In the genomic region with DNA sequence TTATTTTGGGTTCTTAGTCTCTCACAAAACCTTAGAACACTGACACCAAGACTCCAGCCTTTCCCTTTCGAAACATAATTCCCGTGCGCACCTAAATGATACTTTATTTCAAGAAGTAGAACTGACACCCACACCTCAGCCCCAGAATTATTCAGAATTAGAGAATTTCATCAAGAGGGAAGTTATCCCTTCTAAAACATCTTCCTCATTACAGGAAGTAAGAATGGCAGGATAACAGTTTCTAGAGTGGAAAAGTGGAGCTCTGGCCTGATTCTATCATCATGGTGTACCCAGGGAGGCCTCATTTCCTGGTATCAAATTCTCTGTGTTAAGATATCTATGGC, we compare ENCODE assay signal across 18 cellular contexts. TPM values are rescaled to one million over a fixed set of nuclear protein-coding genes. Genes with fewer than 3 reads are reported as not detected.
A peak's percentile ranks its signal among the peaks of the same experiment; 100 is the strongest.
DNase-seq lines count a peak whose midpoint lies in the region; ATAC-seq and TF ChIP-seq lines count a peak whose summit lies in the region.
"Had no signal": no experiment of that assay in that cellular context is flagged by ENCODE, and none has a peak within 500 bp of the region (broad histone marks: within the 10 kb centered on the region; RNA-seq: fewer than 3 reads in every experiment).

No MANE protein-coding gene starts in this region.

- ATAC-seq in activated T-cell treated with anti-CD3 and anti-CD28 coated beads, Interleukin-2, amount 50 U/mL, for 72 hours (replicated peaks in 1 of 2) = no peak
- ATAC-seq in effector memory CD8-positive, alpha-beta T cell (replicated peaks) = no peak
- ATAC-seq in gastrocnemius medialis (no peak), HG03159 (IDR thresholded peaks at IDR 0.05; ENCODE audit: unreplicated experiment) (no peak), HG03565 (IDR thresholded peaks at IDR 0.05; ENCODE audit: unreplicated experiment) (no peak)

- H3K27me3 Mint-ChIP-seq in activated T-cell treated with anti-CD3 and anti-CD28 coated beads, Interleukin-2, amount 50 U/mL, for 72 hours (ENCODE audit: low read depth) = peaks cover 55% of the 10 kb centered on the region
- peaks cover 11 to 17% of the 10 kb centered on the region in 2 donors for H3K27me3 Mint-ChIP-seq in effector memory CD8-positive, alpha-beta T cell

- no peaks in the 10 kb centered on the region for H3K9me3 Mint-ChIP-seq in activated T-cell treated with anti-CD3 and anti-CD28 coated beads, Interleukin-2, amount 50 U/mL, for 72 hours
- no peaks in the 10 kb centered on the region for H3K9me3 Mint-ChIP-seq in effector memory CD8-positive, alpha-beta T cell

- TF ChIP-seq POLR2A in gastrocnemius medialis (IDR thresholded peaks at IDR 0.05) = no peak

- H3K4me3 Mint-ChIP-seq in activated T-cell treated with anti-CD3 and anti-CD28 coated beads, Interleukin-2, amount 50 U/mL, for 72 hours = peak overlapping the region; percentile 7 to 80
- peak overlapping the region; percentile 75 to 85 for H3K4me3 Mint-ChIP-seq in effector memory CD8-positive, alpha-beta T cell

- H3K4me1 ChIP-seq in KMS-11 (ENCODE audit: low read depth, poor library complexity, severe bottlenecking) = peaks cover 14% of the 10 kb centered on the region
- H3K4me1 ChIP-seq in gastrocnemius medialis = peaks cover 19 to 21% of the 10 kb centered on the region in 2 donors
- H3K4me1 ChIP-seq: uterus had no signal

- H3K4me3 ChIP-seq in KMS-11 (IDR thresholded peaks at IDR 0.05; ENCODE audit: insufficient read depth, low read depth, low read length) (no peak overlapping the region), gastrocnemius medialis (no peak overlapping the region)

- H3K27ac Mint-ChIP-seq in activated T-cell treated with anti-CD3 and anti-CD28 coated beads, Interleukin-2, amount 50 U/mL, for 72 hours = peak overlapping the region; percentile 48
- H3K27ac Mint-ChIP-seq in effector memory CD8-positive, alpha-beta T cell = no peak overlapping the region

- TF ChIP-seq CTCF in KMS-11 (conservative IDR thresholded peaks at IDR 0.05; ENCODE audit: low read depth, low read length) = no peak
- no peak for TF ChIP-seq CTCF in gastrocnemius medialis (IDR thresholded peaks at IDR 0.05 in 4 of 5, conservative IDR thresholded peaks at IDR 0.05 in 1 of 5)

- H3K4me1 Mint-ChIP-seq in activated T-cell treated with anti-CD3 and anti-CD28 coated beads, Interleukin-2, amount 50 U/mL, for 72 hours (ENCODE audit: low read depth) = peaks cover 20% of the 10 kb centered on the region
- peaks cover 31 to 39% of the 10 kb centered on the region in 2 donors for H3K4me1 Mint-ChIP-seq in effector memory CD8-positive, alpha-beta T cell (ENCODE audit: low read depth in 2 of 2)

- no peak overlapping the region for H3K27ac ChIP-seq in KMS-11
- H3K27ac ChIP-seq in gastrocnemius medialis = peak overlapping the region; percentile 83 to 99 (median 88)

- peaks cover 0 to 5% of the 10 kb centered on the region in 2 donors for H3K36me3 Mint-ChIP-seq in activated T-cell treated with anti-CD3 and anti-CD28 coated beads, Interleukin-2, amount 50 U/mL, for 72 hours (ENCODE audit: insufficient read depth in 2 of 2)
- peaks cover 6% of the 10 kb centered on the region for H3K36me3 Mint-ChIP-seq in effector memory CD8-positive, alpha-beta T cell (ENCODE audit: insufficient read depth)

- peak overlapping the region; percentile 87; the same call in 1 of the 2 replicates for H2AFZ ChIP-seq in KMS-11 (ENCODE audit: low read depth)

- no peaks in the 10 kb centered on the region; the same call in 1 of the 2 replicates for H3K36me3 ChIP-seq in KMS-11 (ENCODE audit: insufficient read depth)
- H3K36me3 ChIP-seq in gastrocnemius medialis = peaks cover 0 to 19% of the 10 kb centered on the region in 2 donors
- H3K36me3 ChIP-seq: uterus had no signal

- H3K4me2 ChIP-seq in KMS-11 = peak overlapping the region; percentile 99; the same call in 1 of the 2 replicates

- in situ Hi-C loops in gastrocnemius medialis (cut with MboI; ENCODE audit: low sequenced_read_pairs in 4 of 4) = loop anchor here in 2 of 4 donors (10.0 kb wide), 2 partner anchors 100 to 110 kb away; a partner anchor contains a TSS

- H3K27me3 ChIP-seq in KMS-11 (ENCODE audit: insufficient read depth, low read depth) (no peaks in the 10 kb centered on the region), gastrocnemius medialis (no peaks in the 10 kb centered on the region)
- H3K27me3 ChIP-seq: uterus had no signal

- no peaks in the 10 kb centered on the region for H4K20me1 ChIP-seq in KMS-11 (ENCODE audit: insufficient read depth)

- intact Hi-C loops in gastrocnemius medialis (cut with DNase I; ENCODE audit: low total_unique reads) = loop anchor here (5.0 kb wide), 5 partner anchors 83 to 468 kb away; a partner anchor contains a TSS

- H3K9ac ChIP-seq in KMS-11 = peak overlapping the region; percentile 88; the same call in 1 of the 2 replicates

- no peak for DNase-seq in activated T-cell treated with anti-CD3 and anti-CD28 coated beads, Interleukin-2, amount 50 U/mL, for 72 hours
- DNase-seq in activated T-cell treated with anti-CD3 and anti-CD28 coated beads for 4 hours = no peak
- no peak for DNase-seq in effector memory CD8-positive, alpha-beta T cell
- DNase-seq in gastrocnemius medialis = no peak
- no peak for DNase-seq in GDM1 (lab: John Stamatoyannopoulos, UW)
- DNase-seq: AML-193, dermis blood vessel endothelial cell, mesendoderm, NCI-H2029, NCI-H69, uterus had no signal

- peaks cover 24% of the 10 kb centered on the region for H3K79me2 ChIP-seq in KMS-11 (ENCODE audit: insufficient read depth, low read depth)

- no peaks in the 10 kb centered on the region for H3K9me3 ChIP-seq in gastrocnemius medialis
- H3K9me3 ChIP-seq: uterus had no signal

RNA-seq across cellular contexts. Expression of a gene that starts 1.4 kb away (rescaled TPM):
- 1 to 10 TPM; 5.6 to 9.7 TPM for total RNA-seq in activated T-cell treated with anti-CD3 and anti-CD28 coated beads, Interleukin-2, amount 50 U/mL, for 72 hours
- 100 to 1,000 TPM in 3 of 4 donors, 10 to 100 TPM in 1; 87.9 to 170 (median 128) TPM for total RNA-seq in gastrocnemius medialis

RNA-seq across cellular contexts. Expression of a gene that starts 21.2 kb away (rescaled TPM):
- not detected for total RNA-seq in activated T-cell treated with anti-CD3 and anti-CD28 coated beads, Interleukin-2, amount 50 U/mL, for 72 hours
- not detected for total RNA-seq in gastrocnemius medialis
- total RNA-seq: astrocyte, dermis blood vessel endothelial cell, LHCN-M2, renal cortical epithelial cell, Right ventricle myocardium superior, uterus had no signal

RNA-seq across cellular contexts. Expression of a gene that starts 44.3 kb away (rescaled TPM):
- not detected for total RNA-seq in activated T-cell treated with anti-CD3 and anti-CD28 coated beads, Interleukin-2, amount 50 U/mL, for 72 hours
- total RNA-seq in gastrocnemius medialis = 10 to 100 TPM in 1 of 4 donors, 1 to 10 TPM in 3; 3.6 to 10.7 (median 4.1) TPM
- total RNA-seq: astrocyte, LHCN-M2, renal cortical epithelial cell had no signal

Comparison
In these comparisons a context has a peak if more than half of its experiments do, and no peak if none do; other contexts are left out.
1. RNA of a gene that starts 1.4 kb away (total RNA-seq): 87.9 to 170 TPM in gastrocnemius medialis; 5.6 to 9.7 TPM in activated T-cell treated with anti-CD3 and anti-CD28 coated beads, Interleukin-2, amount 50 U/mL, for 72 hours; every median in the first group is over 4 times any median in the second.
2. RNA of a gene that starts 44.3 kb away (total RNA-seq): 3.6 to 10.7 TPM in gastrocnemius medialis; not detected in activated T-cell treated with anti-CD3 and anti-CD28 coated beads, Interleukin-2, amount 50 U/mL, for 72 hours; every median in the first group is over 4 times any median in the second.